2 cellular contexts compared by ENCODE assay signal in the genomic region with DNA sequence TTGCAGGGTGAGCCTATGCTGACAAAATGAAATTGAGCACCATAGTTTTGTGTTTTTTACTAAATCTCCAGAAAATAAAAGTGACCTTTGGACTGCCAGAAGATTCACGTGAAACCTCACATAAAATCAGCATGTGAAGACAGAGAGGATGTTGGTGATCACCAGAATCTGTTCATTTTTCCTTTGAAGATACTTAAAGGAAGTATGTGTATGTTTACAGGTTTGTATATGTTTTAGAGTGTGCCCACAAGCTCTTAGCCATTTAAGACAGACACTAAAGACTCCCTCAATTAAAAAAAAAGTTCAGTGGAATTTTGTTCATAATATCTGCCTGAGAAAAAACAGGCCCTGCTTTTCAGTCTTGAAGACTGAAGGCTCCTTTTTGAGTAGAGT.
TF ChIP-seq lines count a peak whose summit lies in the region.

No MANE protein-coding gene starts in this region.

TF ChIP-seq in SK-N-SH, 30 proteins besides CTCF, POLR2A, EP300 and RAD21:
- TF ChIP-seq, protein P1, sequence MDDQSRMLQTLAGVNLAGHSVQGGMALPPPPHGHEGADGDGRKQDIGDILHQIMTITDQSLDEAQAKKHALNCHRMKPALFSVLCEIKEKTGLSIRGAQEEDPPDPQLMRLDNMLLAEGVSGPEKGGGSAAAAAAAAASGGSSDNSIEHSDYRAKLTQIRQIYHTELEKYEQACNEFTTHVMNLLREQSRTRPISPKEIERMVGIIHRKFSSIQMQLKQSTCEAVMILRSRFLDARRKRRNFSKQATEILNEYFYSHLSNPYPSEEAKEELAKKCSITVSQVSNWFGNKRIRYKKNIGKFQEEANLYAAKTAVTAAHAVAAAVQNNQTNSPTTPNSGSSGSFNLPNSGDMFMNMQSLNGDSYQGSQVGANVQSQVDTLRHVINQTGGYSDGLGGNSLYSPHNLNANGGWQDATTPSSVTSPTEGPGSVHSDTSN (IDR thresholded peaks at IDR 0.05) = no peak
- TF ChIP-seq, protein P2, sequence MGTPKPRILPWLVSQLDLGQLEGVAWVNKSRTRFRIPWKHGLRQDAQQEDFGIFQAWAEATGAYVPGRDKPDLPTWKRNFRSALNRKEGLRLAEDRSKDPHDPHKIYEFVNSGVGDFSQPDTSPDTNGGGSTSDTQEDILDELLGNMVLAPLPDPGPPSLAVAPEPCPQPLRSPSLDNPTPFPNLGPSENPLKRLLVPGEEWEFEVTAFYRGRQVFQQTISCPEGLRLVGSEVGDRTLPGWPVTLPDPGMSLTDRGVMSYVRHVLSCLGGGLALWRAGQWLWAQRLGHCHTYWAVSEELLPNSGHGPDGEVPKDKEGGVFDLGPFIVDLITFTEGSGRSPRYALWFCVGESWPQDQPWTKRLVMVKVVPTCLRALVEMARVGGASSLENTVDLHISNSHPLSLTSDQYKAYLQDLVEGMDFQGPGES (IDR thresholded peaks at IDR 0.05; ENCODE audit: low read depth, low read length) = no peak
- TF ChIP-seq ELF1 (IDR thresholded peaks at IDR 0.05) = no peak
- no peak for TF ChIP-seq JUND (IDR thresholded peaks at IDR 0.05)
- no peak for TF ChIP-seq MXI1 (IDR thresholded peaks at IDR 0.05; ENCODE audit: low read depth, low read length)
- no peak for TF ChIP-seq MEF2A (IDR thresholded peaks at IDR 0.05; ENCODE audit: borderline replicate concordance, low read depth)
- TF ChIP-seq GABPA (IDR thresholded peaks at IDR 0.05; ENCODE audit: low read depth) = no peak
- TF ChIP-seq RXRA (IDR thresholded peaks at IDR 0.05; ENCODE audit: borderline replicate concordance, low read depth) = no peak

TF ChIP-seq in SK-N-SH treated with all-trans-retinoic acid at 6 μM for 48 hours, 23 proteins besides CTCF, POLR2A, EP300 and RAD21 (continued from another document):
- TF ChIP-seq, protein P3, sequence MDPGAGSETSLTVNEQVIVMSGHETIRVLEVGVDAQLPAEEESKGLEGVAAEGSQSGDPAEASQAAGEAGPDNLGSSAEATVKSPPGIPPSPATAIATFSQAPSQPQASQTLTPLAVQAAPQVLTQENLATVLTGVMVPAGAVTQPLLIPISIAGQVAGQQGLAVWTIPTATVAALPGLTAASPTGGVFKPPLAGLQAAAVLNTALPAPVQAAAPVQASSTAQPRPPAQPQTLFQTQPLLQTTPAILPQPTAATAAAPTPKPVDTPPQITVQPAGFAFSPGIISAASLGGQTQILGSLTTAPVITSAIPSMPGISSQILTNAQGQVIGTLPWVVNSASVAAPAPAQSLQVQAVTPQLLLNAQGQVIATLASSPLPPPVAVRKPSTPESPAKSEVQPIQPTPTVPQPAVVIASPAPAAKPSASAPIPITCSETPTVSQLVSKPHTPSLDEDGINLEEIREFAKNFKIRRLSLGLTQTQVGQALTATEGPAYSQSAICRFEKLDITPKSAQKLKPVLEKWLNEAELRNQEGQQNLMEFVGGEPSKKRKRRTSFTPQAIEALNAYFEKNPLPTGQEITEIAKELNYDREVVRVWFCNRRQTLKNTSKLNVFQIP (CRISPR knock-in tag; IDR thresholded peaks at IDR 0.05; ENCODE audit: borderline replicate concordance, low read depth) = no peak
- TF ChIP-seq, protein P4, sequence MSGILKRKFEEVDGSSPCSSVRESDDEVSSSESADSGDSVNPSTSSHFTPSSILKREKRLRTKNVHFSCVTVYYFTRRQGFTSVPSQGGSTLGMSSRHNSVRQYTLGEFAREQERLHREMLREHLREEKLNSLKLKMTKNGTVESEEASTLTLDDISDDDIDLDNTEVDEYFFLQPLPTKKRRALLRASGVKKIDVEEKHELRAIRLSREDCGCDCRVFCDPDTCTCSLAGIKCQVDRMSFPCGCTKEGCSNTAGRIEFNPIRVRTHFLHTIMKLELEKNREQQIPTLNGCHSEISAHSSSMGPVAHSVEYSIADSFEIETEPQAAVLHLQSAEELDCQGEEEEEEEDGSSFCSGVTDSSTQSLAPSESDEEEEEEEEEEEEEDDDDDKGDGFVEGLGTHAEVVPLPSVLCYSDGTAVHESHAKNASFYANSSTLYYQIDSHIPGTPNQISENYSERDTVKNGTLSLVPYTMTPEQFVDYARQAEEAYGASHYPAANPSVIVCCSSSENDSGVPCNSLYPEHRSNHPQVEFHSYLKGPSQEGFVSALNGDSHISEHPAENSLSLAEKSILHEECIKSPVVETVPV (CRISPR knock-in tag; IDR thresholded peaks at IDR 0.05) = no peak
- TF ChIP-seq, protein P5, sequence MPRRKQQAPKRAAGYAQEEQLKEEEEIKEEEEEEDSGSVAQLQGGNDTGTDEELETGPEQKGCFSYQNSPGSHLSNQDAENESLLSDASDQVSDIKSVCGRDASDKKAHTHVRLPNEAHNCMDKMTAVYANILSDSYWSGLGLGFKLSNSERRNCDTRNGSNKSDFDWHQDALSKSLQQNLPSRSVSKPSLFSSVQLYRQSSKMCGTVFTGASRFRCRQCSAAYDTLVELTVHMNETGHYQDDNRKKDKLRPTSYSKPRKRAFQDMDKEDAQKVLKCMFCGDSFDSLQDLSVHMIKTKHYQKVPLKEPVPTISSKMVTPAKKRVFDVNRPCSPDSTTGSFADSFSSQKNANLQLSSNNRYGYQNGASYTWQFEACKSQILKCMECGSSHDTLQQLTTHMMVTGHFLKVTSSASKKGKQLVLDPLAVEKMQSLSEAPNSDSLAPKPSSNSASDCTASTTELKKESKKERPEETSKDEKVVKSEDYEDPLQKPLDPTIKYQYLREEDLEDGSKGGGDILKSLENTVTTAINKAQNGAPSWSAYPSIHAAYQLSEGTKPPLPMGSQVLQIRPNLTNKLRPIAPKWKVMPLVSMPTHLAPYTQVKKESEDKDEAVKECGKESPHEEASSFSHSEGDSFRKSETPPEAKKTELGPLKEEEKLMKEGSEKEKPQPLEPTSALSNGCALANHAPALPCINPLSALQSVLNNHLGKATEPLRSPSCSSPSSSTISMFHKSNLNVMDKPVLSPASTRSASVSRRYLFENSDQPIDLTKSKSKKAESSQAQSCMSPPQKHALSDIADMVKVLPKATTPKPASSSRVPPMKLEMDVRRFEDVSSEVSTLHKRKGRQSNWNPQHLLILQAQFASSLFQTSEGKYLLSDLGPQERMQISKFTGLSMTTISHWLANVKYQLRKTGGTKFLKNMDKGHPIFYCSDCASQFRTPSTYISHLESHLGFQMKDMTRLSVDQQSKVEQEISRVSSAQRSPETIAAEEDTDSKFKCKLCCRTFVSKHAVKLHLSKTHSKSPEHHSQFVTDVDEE (CRISPR knock-in tag; IDR thresholded peaks at IDR 0.05) = no peak
- TF ChIP-seq, protein P6, sequence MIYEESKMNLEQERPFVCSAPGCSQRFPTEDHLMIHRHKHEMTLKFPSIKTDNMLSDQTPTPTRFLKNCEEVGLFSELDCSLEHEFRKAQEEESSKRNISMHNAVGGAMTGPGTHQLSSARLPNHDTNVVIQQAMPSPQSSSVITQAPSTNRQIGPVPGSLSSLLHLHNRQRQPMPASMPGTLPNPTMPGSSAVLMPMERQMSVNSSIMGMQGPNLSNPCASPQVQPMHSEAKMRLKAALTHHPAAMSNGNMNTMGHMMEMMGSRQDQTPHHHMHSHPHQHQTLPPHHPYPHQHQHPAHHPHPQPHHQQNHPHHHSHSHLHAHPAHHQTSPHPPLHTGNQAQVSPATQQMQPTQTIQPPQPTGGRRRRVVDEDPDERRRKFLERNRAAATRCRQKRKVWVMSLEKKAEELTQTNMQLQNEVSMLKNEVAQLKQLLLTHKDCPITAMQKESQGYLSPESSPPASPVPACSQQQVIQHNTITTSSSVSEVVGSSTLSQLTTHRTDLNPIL (CRISPR knock-in tag; IDR thresholded peaks at IDR 0.05; ENCODE audit: low read depth) = no peak
- TF ChIP-seq OSR1 (CRISPR knock-in tag; IDR thresholded peaks at IDR 0.05) (no peak), ZNF565 (CRISPR knock-in tag; conservative IDR thresholded peaks at IDR 0.05; ENCODE audit: low read depth) (no peak), PPARA (CRISPR knock-in tag; IDR thresholded peaks at IDR 0.05; ENCODE audit: borderline replicate concordance) (no peak), ISL1 (CRISPR knock-in tag; IDR thresholded peaks at IDR 0.05) (no peak), SNAI2 (CRISPR knock-in tag; IDR thresholded peaks at IDR 0.05) (no peak), RARB (CRISPR knock-in tag; IDR thresholded peaks at IDR 0.05) (no peak), ARNTL (CRISPR knock-in tag; IDR thresholded peaks at IDR 0.05; ENCODE audit: borderline replicate concordance, low read depth) (no peak), CSDC2 (CRISPR knock-in tag; IDR thresholded peaks at IDR 0.05) (no peak)
